In the genomic region with DNA sequence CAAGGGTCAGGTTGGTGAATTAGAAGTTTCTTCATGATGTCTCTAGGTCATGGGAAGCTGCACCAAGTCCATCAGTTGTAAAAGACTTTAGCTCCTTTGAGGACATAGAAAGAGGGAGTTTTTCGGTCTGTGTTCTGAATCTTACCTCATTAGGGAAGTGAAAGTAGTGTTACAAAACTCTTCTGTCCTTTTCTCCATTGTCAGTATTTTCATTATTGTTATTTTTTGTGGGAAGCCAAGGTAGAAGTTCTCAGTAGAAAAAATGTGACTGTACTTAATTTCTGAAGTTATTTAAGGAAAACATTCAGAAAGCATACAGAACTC, we compare ENCODE assay signal across 8 cellular contexts. TPM values are rescaled to one million over a fixed set of nuclear protein-coding genes. Genes with fewer than 3 reads are reported as not detected.
DNase-seq lines count a peak whose midpoint lies in the region; ATAC-seq lines count a peak whose summit lies in the region.

No MANE protein-coding gene starts in this region.

- DNase-seq in germinal center (ENCODE audit: low spot score) (peak; percentile 44), mesenteric fat pad (ENCODE audit: low spot score) (no peak), NCI-H2171 (lab: John Stamatoyannopoulos, UW) (no peak), NCI-H1105 treated with DMSO at 0.1 percent for 48 hours (lab: John Stamatoyannopoulos, UW) (no peak)
- DNase-seq in central memory CD4-positive, alpha-beta T cell = no peak

- peak; percentile 96 for ATAC-seq in GM18502 (IDR thresholded peaks at IDR 0.05; ENCODE audit: poor library complexity, unreplicated experiment)
- ATAC-seq in GM21360 (IDR thresholded peaks at IDR 0.05; ENCODE audit: unreplicated experiment) = peak; percentile 77
- ATAC-seq in HG03280 (IDR thresholded peaks at IDR 0.05; ENCODE audit: unreplicated experiment) = peak; percentile 81

RNA-seq across cellular contexts. Expression of a gene that starts 24.2 kb away (rescaled TPM):
- total RNA-seq in mesenteric fat pad = 48.8 TPM

RNA-seq across cellular contexts. Expression of a gene that starts 45.8 kb away (rescaled TPM):
- 17.1 TPM for total RNA-seq in mesenteric fat pad

RNA-seq across cellular contexts. Expression of a gene that starts 53.5 kb away (rescaled TPM):
- total RNA-seq in mesenteric fat pad = 11.3 TPM
